Comparison of ENCODE assay signal across 9 cellular contexts in the genomic region with DNA sequence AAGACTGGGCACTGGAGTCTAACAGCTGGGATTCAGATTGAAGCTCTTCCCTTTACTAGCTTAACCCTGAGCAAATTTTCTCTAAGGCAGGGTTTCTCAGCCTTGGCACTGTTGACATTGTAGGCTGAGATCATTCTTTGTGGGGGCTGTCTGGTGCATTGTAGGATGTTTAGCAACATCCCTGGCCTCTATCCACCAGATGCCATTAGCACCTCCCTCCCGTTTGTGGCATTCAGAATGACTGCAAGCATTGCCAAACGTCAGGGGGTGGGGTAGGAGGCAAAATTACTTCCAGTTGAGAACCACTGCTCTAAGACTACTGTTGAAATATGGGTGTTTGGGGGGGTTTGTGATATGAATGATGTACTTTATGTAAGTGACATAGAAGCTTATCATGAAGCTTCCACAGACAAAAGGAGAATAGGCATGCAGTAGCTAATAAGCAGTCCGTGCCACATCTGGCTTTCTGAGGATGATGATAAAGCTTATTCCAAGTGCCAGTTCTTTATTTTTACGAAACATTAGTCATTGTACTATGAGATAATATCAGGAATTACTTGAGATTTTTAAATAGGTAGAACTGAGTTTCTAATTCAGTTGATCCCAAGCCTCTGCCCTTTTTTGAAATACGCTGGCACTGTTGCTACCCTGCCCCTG. TPM values are rescaled to one million over a fixed set of nuclear protein-coding genes. Genes with fewer than 3 reads are reported as not detected.
A peak's percentile ranks its signal among the peaks of the same experiment; 100 is the strongest.
DNase-seq lines count a peak whose midpoint lies in the region; ATAC-seq and TF ChIP-seq lines count a peak whose summit lies in the region.
"Had no signal": no experiment of that assay in that cellular context is flagged by ENCODE, and none has a peak within 500 bp of the region (broad histone marks: within the 10 kb centered on the region; RNA-seq: fewer than 3 reads in every experiment).

No MANE protein-coding gene starts in this region.

- H3K36me3 ChIP-seq in breast epithelium (no peaks in the 10 kb centered on the region), gastroesophageal sphincter (peaks cover 0 to 8% of the 10 kb centered on the region in 2 donors), suprapubic skin (no peaks in the 10 kb centered on the region)

- H3K9me3 Mint-ChIP-seq in MCF 10A (ENCODE audit: unreplicated experiment) = no peaks in the 10 kb centered on the region

- intact Hi-C loops in MCF 10A (cut with micrococcal nuclease) (no loop called here), breast epithelium (cut with DNase I; ENCODE audit: low total_unique reads) (no loop called here)

- DNase-seq in MCF 10A (ENCODE audit: unreplicated experiment) (peak; percentile 93), breast epithelium (ENCODE audit: low spot score in 2 of 2) (no peak), SKM-1 (lab: John Stamatoyannopoulos, UW; ENCODE audit: unreplicated experiment) (peak; percentile 67), suprapubic skin (ENCODE audit: low spot score in 2 of 2) (peak in 1 of 2 donors; percentile 75), iPS-NIHi7 (ENCODE audit: extremely low spot score) (no peak)
- DNase-seq in activated naive CD4-positive, alpha-beta T cell treated with Interleukin-2 at 50 U/mL for 16 hours = no peak
- no peak for DNase-seq in activated CD8-positive, alpha-beta memory T cell treated with anti-CD3 and anti-CD28 coated beads, Interleukin-2, amount 50 U/mL, for 48 hours

- no peaks in the 10 kb centered on the region for H3K36me3 Mint-ChIP-seq in MCF 10A (ENCODE audit: insufficient read depth, unreplicated experiment)

- ATAC-seq in gastroesophageal sphincter = peak; percentile 59

- H3K4me1 ChIP-seq in breast epithelium = peaks cover 0 to 10% of the 10 kb centered on the region in 2 donors
- peaks cover 13 to 60% (median 17%) of the 10 kb centered on the region in 3 donors for H3K4me1 ChIP-seq in gastroesophageal sphincter
- peaks cover 36% of the 10 kb centered on the region for H3K4me1 ChIP-seq in suprapubic skin

- no peak for TF ChIP-seq POLR2A in breast epithelium (IDR thresholded peaks at IDR 0.05)
- TF ChIP-seq POLR2A in gastroesophageal sphincter (IDR thresholded peaks at IDR 0.05) = no peak
- TF ChIP-seq POLR2A in suprapubic skin (IDR thresholded peaks at IDR 0.05) = no peak

- CTCF ChIA-PET in MCF 10A (lab: Yijun Ruan, JAX) = interaction anchor here (0.7 to 1.4 kb wide), 5 partner anchors 11 to 318 kb away, joined by 3 to 4 read pairs (median 3); no protein-coding TSS in a partner anchor

- TF ChIP-seq CTCF in MCF 10A (IDR thresholded peaks at IDR 0.05; ENCODE audit: unreplicated experiment) = no peak
- no peak for TF ChIP-seq CTCF in breast epithelium (IDR thresholded peaks at IDR 0.05)
- TF ChIP-seq CTCF in gastroesophageal sphincter (IDR thresholded peaks at IDR 0.05) = no peak
- no peak for TF ChIP-seq CTCF in suprapubic skin (IDR thresholded peaks at IDR 0.05)

- peak overlapping the region in 1 of 2 donors; percentile 3 for H3K27ac ChIP-seq in breast epithelium
- H3K27ac ChIP-seq in gastroesophageal sphincter = no peak overlapping the region
- H3K27ac ChIP-seq in suprapubic skin = peak overlapping the region; percentile 24

- H3K4me1 Mint-ChIP-seq in MCF 10A (ENCODE audit: insufficient read depth, unreplicated experiment) = peaks cover 35% of the 10 kb centered on the region

- H3K4me3 ChIP-seq in breast epithelium = no peak overlapping the region
- H3K4me3 ChIP-seq in gastroesophageal sphincter = no peak overlapping the region
- H3K4me3 ChIP-seq in suprapubic skin = no peak overlapping the region

- H3K27me3 ChIP-seq in breast epithelium (no peaks in the 10 kb centered on the region), gastroesophageal sphincter (no peaks in the 10 kb centered on the region), suprapubic skin (no peaks in the 10 kb centered on the region)

- no peaks in the 10 kb centered on the region for H3K27me3 Mint-ChIP-seq in MCF 10A (ENCODE audit: insufficient read depth, unreplicated experiment)
- H3K27me3 Mint-ChIP-seq: B cell had no signal

- POLR2A ChIA-PET in MCF 10A (lab: Yijun Ruan, JAX) = interaction anchor here (0.6 to 2.1 kb wide), 7 partner anchors 11 to 290 kb away, joined by 3 to 6 read pairs (median 3); no protein-coding TSS in a partner anchor

- no TSS peak for BruUV-seq in MCF 10A (replicated peaks; lab: Mats Ljungman, UMichigan)

- TF ChIP-seq EP300 in gastroesophageal sphincter (IDR thresholded peaks at IDR 0.05) (no peak), suprapubic skin (IDR thresholded peaks at IDR 0.05) (no peak)

- peak overlapping the region; percentile 37 for H3K27ac Mint-ChIP-seq in MCF 10A (ENCODE audit: low read depth, unreplicated experiment)
- H3K27ac Mint-ChIP-seq: B cell had no signal

- no peaks in the 10 kb centered on the region for H3K9me3 ChIP-seq in breast epithelium
- no peaks in the 10 kb centered on the region for H3K9me3 ChIP-seq in gastroesophageal sphincter
- H3K9me3 ChIP-seq in suprapubic skin = no peaks in the 10 kb centered on the region

- 35 to 63% methylated on average over 2 to 4 of the region's 5 CpGs for WGBS in gastroesophageal sphincter (ENCODE audit: low coverage in 1 of 2), 2 donors
- WGBS in suprapubic skin = 39% methylated on average over 5 of the region's 5 CpGs

- H3K4me3 Mint-ChIP-seq in MCF 10A (ENCODE audit: unreplicated experiment) = peak overlapping the region; percentile 10
- H3K4me3 Mint-ChIP-seq: B cell had no signal

RNA-seq across cellular contexts. Expression of a gene that starts 39.3 kb away (rescaled TPM):
- total RNA-seq in MCF 10A (2022) (6.8 and 9.7 TPM in 2 replicates), breast epithelium (10 to 100 TPM; 15.7 to 20.3 (median 19.2) TPM), gastroesophageal sphincter (10 to 100 TPM; 18.8 to 29.9 (median 25.5) TPM), suprapubic skin (1 to 10 TPM; 6.7 to 9.5 (median 9.0) TPM)

RNA-seq across cellular contexts. Expression of a gene that starts 39.5 kb away (rescaled TPM):
- 2,310 and 2,617 TPM in 2 replicates for total RNA-seq in MCF 10A (2022)
- total RNA-seq in breast epithelium = 1,000 to 10,000 TPM; 2,644 to 3,809 (median 3,544) TPM
- 1,000 to 10,000 TPM; 2,085 to 2,928 (median 2,309) TPM for total RNA-seq in gastroesophageal sphincter
- total RNA-seq in suprapubic skin = 1,000 to 10,000 TPM; 1,650 to 2,624 (median 2,399) TPM

Comparison
In these comparisons a context has a peak if more than half of its experiments do, and no peak if none do; other contexts are left out.
1. DNase-seq: peak in MCF 10A (single experiment) and SKM-1 (single experiment); none in breast epithelium (0 of 2), iPS-NIHi7 (single experiment), activated naive CD4-positive, alpha-beta T cell treated with Interleukin-2 at 50 U/mL for 16 hours (single experiment) and activated CD8-positive, alpha-beta memory T cell treated with anti-CD3 and anti-CD28 coated beads, Interleukin-2, amount 50 U/mL, for 48 hours (single experiment).